26 cellular contexts compared by ENCODE assay signal in genomic region chr3:9859530-9860025, GRCh38. TPM values are rescaled to one million over a fixed set of nuclear protein-coding genes. Genes with fewer than 3 reads are reported as not detected.
"Had no signal": no experiment of that assay in that cellular context is flagged by ENCODE, and none has a peak within 500 bp of the region (broad histone marks: within the 10 kb centered on the region; RNA-seq: fewer than 3 reads in every experiment).

No MANE protein-coding gene starts in this region.

- H3K4me3 Mint-ChIP-seq: activated B cell treated with CpG ODN at 0.5 μM for 24 hours; activated CD4-positive, alpha-beta memory T cell treated with anti-CD3 and anti-CD28 coated beads for 36 hours; activated CD4-positive, alpha-beta T cell treated with anti-CD3 and anti-CD28 coated beads, Interleukin-2, amount 10 ng/mL, durations not matched to agents 7 days and 5 days; activated naive CD4-positive, alpha-beta T cell treated with anti-CD3 and anti-CD28 coated beads, Interleukin-2, amount 10 ng/mL, durations not matched to agents 7 days and 5 days; activated naive CD8-positive, alpha-beta T cell treated with anti-CD3 and anti-CD28 coated beads, Interleukin-2, amount 10 ng/mL, durations not matched to agents 7 days and 5 days; T-cell had no signal

- ATAC-seq: Panc1, Right ventricle myocardium inferior, T-cell had no signal

- H3K27ac Mint-ChIP-seq: activated B cell treated with CpG ODN at 0.5 μM for 24 hours; activated CD4-positive, alpha-beta memory T cell treated with anti-CD3 and anti-CD28 coated beads for 36 hours; activated CD4-positive, alpha-beta T cell treated with anti-CD3 and anti-CD28 coated beads, Interleukin-2, amount 10 ng/mL, durations not matched to agents 7 days and 5 days; activated naive CD4-positive, alpha-beta T cell treated with anti-CD3 and anti-CD28 coated beads, Interleukin-2, amount 10 ng/mL, durations not matched to agents 7 days and 5 days; activated naive CD8-positive, alpha-beta T cell treated with anti-CD3 and anti-CD28 coated beads, Interleukin-2, amount 10 ng/mL, durations not matched to agents 7 days and 5 days; activated T-helper 2 cell treated with anti-CD3 and anti-CD28 coated beads, Interferon-gamma antibody, Interleukin-2, Interleukin-4, amounts not matched to agents 10 μg/mL and 5 μg/mL and 100 μg/mL, durations not matched to agents 14 hours and 24 hours and 36 hours; T-cell had no signal

- H3K36me3 Mint-ChIP-seq: activated CD4-positive, alpha-beta memory T cell treated with anti-CD3 and anti-CD28 coated beads for 36 hours; activated naive CD4-positive, alpha-beta T cell treated with anti-CD3 and anti-CD28 coated beads, Interleukin-2, amount 10 ng/mL, durations not matched to agents 7 days and 5 days; activated naive CD8-positive, alpha-beta T cell treated with anti-CD3 and anti-CD28 coated beads, Interleukin-2, amount 10 ng/mL, durations not matched to agents 7 days and 5 days; T-cell had no signal

- H3K9me3 Mint-ChIP-seq: activated B cell treated with CpG ODN at 0.5 μM for 24 hours; activated CD4-positive, alpha-beta memory T cell treated with anti-CD3 and anti-CD28 coated beads for 36 hours; activated CD4-positive, alpha-beta T cell treated with anti-CD3 and anti-CD28 coated beads, Interleukin-2, amount 10 ng/mL, durations not matched to agents 7 days and 5 days; activated naive CD4-positive, alpha-beta T cell treated with anti-CD3 and anti-CD28 coated beads, Interleukin-2, amount 10 ng/mL, durations not matched to agents 7 days and 5 days; activated naive CD8-positive, alpha-beta T cell treated with anti-CD3 and anti-CD28 coated beads, Interleukin-2, amount 10 ng/mL, durations not matched to agents 7 days and 5 days; activated T-helper 2 cell treated with anti-CD3 and anti-CD28 coated beads, Interferon-gamma antibody, Interleukin-2, Interleukin-4, amounts not matched to agents 10 μg/mL and 5 μg/mL and 100 μg/mL, durations not matched to agents 14 hours and 24 hours and 36 hours; T-cell had no signal

- DNase-seq: activated B cell treated with CpG ODN at 0.5 μM for 24 hours; activated CD4-positive, alpha-beta memory T cell treated with anti-CD3 and anti-CD28 coated beads for 36 hours; activated CD4-positive, alpha-beta T cell treated with anti-CD3 and anti-CD28 coated beads for 1 hour; activated CD4-positive, alpha-beta T cell treated with anti-CD3 and anti-CD28 coated beads, Interleukin-2, amount 10 ng/mL, durations not matched to agents 7 days and 5 days; activated gamma-delta T cell treated with Interleukin-2 at 50 U/mL for 16 hours; activated naive CD4-positive, alpha-beta T cell treated with anti-CD3 and anti-CD28 coated beads, Interleukin-2, amount 10 ng/mL, durations not matched to agents 7 days and 5 days; activated naive CD8-positive, alpha-beta T cell treated with anti-CD3 and anti-CD28 coated beads, Interleukin-2, amount 10 ng/mL, durations not matched to agents 7 days and 5 days; activated T-cell treated with anti-CD3 and anti-CD28 coated beads for 4 hours; activated T-cell treated with anti-CD3 and anti-CD28 coated beads, Interleukin-2, amount 50 U/mL, for 48 hours; Kasumi-1; KBM-7; NCI-H1105 treated with DMSO at 0.1 percent for 48 hours; NCI-H1436 treated with DMSO at 0.1 percent for 48 hours; NCI-H187; NCI-H2081; NCI-H510A treated with DMSO at 0.1 percent for 48 hours; NK-92 treated with Interleukin-12 subunit alpha and Interleukin-12 subunit beta, amount 100 ng/mL, for 24 hours; OCI-M1; RPMI8226; T-cell; T-helper 2 cell; T1000 had no signal

RNA-seq across cellular contexts. Expression of gene CIDEC, which starts 20.5 kb away (rescaled TPM):
- total RNA-seq: activated B cell treated with CpG ODN at 0.5 μM for 24 hours; activated CD4-positive, alpha-beta memory T cell treated with anti-CD3 and anti-CD28 coated beads for 36 hours; activated CD4-positive, alpha-beta T cell treated with anti-CD3 and anti-CD28 coated beads, Interleukin-2, amount 10 ng/mL, durations not matched to agents 7 days and 5 days; activated CD8-positive, alpha-beta memory T cell treated with anti-CD3 and anti-CD28 coated beads for 36 hours; activated naive CD8-positive, alpha-beta T cell treated with anti-CD3 and anti-CD28 coated beads, Interleukin-2, amount 10 ng/mL, durations not matched to agents 7 days and 5 days; activated T-helper 2 cell treated with anti-CD3 and anti-CD28 coated beads, Interferon-gamma antibody, Interleukin-2, Interleukin-4, amounts not matched to agents 10 μg/mL and 5 μg/mL and 100 μg/mL, durations not matched to agents 14 hours and 24 hours and 36 hours had no signal
